1 cellular context compared by ENCODE assay signal in the genomic region with DNA sequence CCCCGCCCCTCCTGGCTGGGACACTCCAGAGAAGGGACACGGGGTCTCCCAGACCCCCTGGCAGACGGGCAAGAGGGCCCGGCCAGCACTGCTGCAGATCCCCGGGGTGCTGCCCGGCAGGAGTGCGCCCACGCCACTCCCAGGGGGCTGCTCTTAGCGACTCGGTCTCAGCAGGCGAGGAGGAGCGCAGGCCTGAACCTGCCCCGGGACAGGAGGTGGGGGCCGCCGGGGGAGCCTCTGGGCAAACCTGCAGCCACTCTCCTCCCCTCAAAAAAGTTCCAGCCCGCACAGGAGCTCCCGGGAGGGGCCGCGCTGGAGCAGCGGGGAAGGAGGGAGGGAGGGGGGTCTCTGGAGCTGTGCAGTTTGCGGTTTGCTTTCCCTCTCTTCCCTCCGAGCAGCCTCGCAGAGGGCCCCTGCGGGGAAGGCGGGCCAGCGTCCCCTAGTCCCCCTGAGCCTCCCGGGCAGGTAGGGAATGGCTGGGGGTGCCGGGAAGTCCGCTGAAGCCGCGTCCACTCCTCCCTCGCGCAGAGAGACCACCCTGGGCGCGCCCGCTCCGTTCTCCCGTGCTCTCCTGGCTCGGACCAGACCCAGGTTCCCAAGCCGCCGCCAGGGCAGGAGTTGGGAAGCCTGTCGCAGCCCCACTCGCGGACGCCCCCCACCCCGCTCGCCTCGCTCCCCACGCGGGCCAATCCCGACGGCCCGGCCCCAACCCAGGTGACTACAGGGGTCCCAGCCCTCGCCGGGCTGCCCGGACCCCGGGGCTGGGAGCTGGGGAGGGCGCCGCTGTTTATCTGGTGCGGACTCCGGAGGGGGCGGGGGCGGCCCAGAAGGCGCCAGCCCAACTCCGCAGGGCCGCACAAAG.
TF ChIP-seq lines count a peak whose summit lies in the region.

No MANE protein-coding gene starts in this region.

TF ChIP-seq in HepG2, 621 proteins besides CTCF, POLR2A, EP300 and RAD21 (continued from another document):
- TF ChIP-seq, protein P1, sequence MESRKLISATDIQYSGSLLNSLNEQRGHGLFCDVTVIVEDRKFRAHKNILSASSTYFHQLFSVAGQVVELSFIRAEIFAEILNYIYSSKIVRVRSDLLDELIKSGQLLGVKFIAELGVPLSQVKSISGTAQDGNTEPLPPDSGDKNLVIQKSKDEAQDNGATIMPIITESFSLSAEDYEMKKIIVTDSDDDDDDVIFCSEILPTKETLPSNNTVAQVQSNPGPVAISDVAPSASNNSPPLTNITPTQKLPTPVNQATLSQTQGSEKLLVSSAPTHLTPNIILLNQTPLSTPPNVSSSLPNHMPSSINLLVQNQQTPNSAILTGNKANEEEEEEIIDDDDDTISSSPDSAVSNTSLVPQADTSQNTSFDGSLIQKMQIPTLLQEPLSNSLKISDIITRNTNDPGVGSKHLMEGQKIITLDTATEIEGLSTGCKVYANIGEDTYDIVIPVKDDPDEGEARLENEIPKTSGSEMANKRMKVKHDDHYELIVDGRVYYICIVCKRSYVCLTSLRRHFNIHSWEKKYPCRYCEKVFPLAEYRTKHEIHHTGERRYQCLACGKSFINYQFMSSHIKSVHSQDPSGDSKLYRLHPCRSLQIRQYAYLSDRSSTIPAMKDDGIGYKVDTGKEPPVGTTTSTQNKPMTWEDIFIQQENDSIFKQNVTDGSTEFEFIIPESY (CRISPR knock-in tag; IDR thresholded peaks at IDR 0.05) = peak; percentile 39; the same call in 1 of the 2 replicates
- TF ChIP-seq ZNF556 (CRISPR knock-in tag; IDR thresholded peaks at IDR 0.05; ENCODE audit: borderline replicate concordance) (no peak), SP2 (CRISPR knock-in tag; IDR thresholded peaks at IDR 0.05) (no peak), ZKSCAN8 (CRISPR knock-in tag; IDR thresholded peaks at IDR 0.05; ENCODE audit: borderline replicate concordance) (no peak), SNRNP70 (IDR thresholded peaks at IDR 0.05; ENCODE audit: low read depth, low read length) (no peak), NFKBIZ (CRISPR knock-in tag; IDR thresholded peaks at IDR 0.05) (no peak), ZBTB21 (CRISPR knock-in tag; IDR thresholded peaks at IDR 0.05) (no peak), ZNF230 (CRISPR knock-in tag; IDR thresholded peaks at IDR 0.05) (no peak), SKI (IDR thresholded peaks at IDR 0.05; ENCODE audit: partially characterized antibody) (peak; percentile 13), CHD4 (IDR thresholded peaks at IDR 0.05; ENCODE audit: borderline replicate concordance, low read length) (no peak), JDP2 (CRISPR knock-in tag; IDR thresholded peaks at IDR 0.05; ENCODE audit: borderline replicate concordance) (no peak), MAFF (IDR thresholded peaks at IDR 0.05; ENCODE audit: low read depth, low read length) (no peak), FOXA3 (CRISPR knock-in tag; IDR thresholded peaks at IDR 0.05) (no peak), PHB2 (IDR thresholded peaks at IDR 0.05; ENCODE audit: partially characterized antibody) (no peak), AGO1 (IDR thresholded peaks at IDR 0.05; ENCODE audit: low read depth, low read length, poor library complexity, severe bottlenecking) (peak; percentile 26), EZH2 (conservative IDR thresholded peaks at IDR 0.05; ENCODE audit: low read depth, low read length) (no peak), MATR3 (CRISPR knock-in tag; IDR thresholded peaks at IDR 0.05) (no peak), RAD51 (IDR thresholded peaks at IDR 0.05; ENCODE audit: borderline replicate concordance) (no peak), ZNF703 (CRISPR knock-in tag; IDR thresholded peaks at IDR 0.05; ENCODE audit: borderline replicate concordance) (no peak), MTA3 (CRISPR knock-in tag; IDR thresholded peaks at IDR 0.05) (no peak), ZNF101 (CRISPR knock-in tag; IDR thresholded peaks at IDR 0.05; ENCODE audit: borderline replicate concordance, low read depth) (no peak), ZNF570 (CRISPR knock-in tag; IDR thresholded peaks at IDR 0.05; ENCODE audit: borderline replicate concordance) (no peak), ZFP41 (CRISPR knock-in tag; IDR thresholded peaks at IDR 0.05; ENCODE audit: borderline replicate concordance) (no peak), CENPT (CRISPR knock-in tag; IDR thresholded peaks at IDR 0.05; ENCODE audit: low read depth) (no peak), HNRNPL (IDR thresholded peaks at IDR 0.05; ENCODE audit: low read depth, low read length) (peak; percentile 19; the same call in 1 of the 2 replicates), SRY (CRISPR knock-in tag; IDR thresholded peaks at IDR 0.05) (no peak), FOXM1 (CRISPR knock-in tag; IDR thresholded peaks at IDR 0.05) (no peak), ZNF607 (CRISPR knock-in tag; IDR thresholded peaks at IDR 0.05; ENCODE audit: borderline replicate concordance) (no peak)
- TF ChIP-seq, protein P2, sequence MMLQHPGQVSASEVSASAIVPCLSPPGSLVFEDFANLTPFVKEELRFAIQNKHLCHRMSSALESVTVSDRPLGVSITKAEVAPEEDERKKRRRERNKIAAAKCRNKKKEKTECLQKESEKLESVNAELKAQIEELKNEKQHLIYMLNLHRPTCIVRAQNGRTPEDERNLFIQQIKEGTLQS (CRISPR knock-in tag; IDR thresholded peaks at IDR 0.05) = peak; percentile 28; the same call in 1 of the 2 replicates
- TF ChIP-seq, protein P3, sequence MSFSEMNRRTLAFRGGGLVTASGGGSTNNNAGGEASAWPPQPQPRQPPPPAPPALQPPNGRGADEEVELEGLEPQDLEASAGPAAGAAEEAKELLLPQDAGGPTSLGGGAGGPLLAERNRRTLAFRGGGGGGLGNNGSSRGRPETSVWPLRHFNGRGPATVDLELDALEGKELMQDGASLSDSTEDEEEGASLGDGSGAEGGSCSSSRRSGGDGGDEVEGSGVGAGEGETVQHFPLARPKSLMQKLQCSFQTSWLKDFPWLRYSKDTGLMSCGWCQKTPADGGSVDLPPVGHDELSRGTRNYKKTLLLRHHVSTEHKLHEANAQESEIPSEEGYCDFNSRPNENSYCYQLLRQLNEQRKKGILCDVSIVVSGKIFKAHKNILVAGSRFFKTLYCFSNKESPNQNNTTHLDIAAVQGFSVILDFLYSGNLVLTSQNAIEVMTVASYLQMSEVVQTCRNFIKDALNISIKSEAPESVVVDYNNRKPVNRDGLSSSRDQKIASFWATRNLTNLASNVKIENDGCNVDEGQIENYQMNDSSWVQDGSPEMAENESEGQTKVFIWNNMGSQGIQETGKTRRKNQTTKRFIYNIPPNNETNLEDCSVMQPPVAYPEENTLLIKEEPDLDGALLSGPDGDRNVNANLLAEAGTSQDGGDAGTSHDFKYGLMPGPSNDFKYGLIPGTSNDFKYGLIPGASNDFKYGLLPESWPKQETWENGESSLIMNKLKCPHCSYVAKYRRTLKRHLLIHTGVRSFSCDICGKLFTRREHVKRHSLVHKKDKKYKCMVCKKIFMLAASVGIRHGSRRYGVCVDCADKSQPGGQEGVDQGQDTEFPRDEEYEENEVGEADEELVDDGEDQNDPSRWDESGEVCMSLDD (CRISPR knock-in tag; IDR thresholded peaks at IDR 0.05; ENCODE audit: borderline replicate concordance) = no peak
- TF ChIP-seq, protein P4, sequence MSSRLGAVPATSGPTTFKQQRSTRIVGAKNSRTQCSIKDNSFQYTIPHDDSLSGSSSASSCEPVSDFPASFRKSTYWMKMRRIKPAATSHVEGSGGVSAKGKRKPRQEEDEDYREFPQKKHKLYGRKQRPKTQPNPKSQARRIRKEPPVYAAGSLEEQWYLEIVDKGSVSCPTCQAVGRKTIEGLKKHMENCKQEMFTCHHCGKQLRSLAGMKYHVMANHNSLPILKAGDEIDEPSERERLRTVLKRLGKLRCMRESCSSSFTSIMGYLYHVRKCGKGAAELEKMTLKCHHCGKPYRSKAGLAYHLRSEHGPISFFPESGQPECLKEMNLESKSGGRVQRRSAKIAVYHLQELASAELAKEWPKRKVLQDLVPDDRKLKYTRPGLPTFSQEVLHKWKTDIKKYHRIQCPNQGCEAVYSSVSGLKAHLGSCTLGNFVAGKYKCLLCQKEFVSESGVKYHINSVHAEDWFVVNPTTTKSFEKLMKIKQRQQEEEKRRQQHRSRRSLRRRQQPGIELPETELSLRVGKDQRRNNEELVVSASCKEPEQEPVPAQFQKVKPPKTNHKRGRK (CRISPR knock-in tag; IDR thresholded peaks at IDR 0.05) = no peak
- TF ChIP-seq, protein P5, sequence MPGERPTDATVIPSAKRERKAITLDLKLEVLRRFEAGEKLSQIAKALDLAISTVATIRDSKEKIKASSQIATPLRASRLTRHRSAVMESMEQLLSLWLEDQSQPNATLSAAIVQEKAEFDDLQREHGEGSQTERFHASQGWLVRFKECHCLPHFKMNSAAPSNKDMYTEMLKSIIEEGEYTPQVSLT (CRISPR knock-in tag; IDR thresholded peaks at IDR 0.05; ENCODE audit: borderline replicate concordance, low read depth) = no peak
- TF ChIP-seq, protein P6, sequence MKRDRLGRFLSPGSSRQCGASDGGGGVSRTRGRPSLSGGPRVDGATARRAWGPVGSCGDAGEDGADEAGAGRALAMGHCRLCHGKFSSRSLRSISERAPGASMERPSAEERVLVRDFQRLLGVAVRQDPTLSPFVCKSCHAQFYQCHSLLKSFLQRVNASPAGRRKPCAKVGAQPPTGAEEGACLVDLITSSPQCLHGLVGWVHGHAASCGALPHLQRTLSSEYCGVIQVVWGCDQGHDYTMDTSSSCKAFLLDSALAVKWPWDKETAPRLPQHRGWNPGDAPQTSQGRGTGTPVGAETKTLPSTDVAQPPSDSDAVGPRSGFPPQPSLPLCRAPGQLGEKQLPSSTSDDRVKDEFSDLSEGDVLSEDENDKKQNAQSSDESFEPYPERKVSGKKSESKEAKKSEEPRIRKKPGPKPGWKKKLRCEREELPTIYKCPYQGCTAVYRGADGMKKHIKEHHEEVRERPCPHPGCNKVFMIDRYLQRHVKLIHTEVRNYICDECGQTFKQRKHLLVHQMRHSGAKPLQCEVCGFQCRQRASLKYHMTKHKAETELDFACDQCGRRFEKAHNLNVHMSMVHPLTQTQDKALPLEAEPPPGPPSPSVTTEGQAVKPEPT (CRISPR knock-in tag; IDR thresholded peaks at IDR 0.05; ENCODE audit: low read depth) = no peak
- TF ChIP-seq, protein P7, sequence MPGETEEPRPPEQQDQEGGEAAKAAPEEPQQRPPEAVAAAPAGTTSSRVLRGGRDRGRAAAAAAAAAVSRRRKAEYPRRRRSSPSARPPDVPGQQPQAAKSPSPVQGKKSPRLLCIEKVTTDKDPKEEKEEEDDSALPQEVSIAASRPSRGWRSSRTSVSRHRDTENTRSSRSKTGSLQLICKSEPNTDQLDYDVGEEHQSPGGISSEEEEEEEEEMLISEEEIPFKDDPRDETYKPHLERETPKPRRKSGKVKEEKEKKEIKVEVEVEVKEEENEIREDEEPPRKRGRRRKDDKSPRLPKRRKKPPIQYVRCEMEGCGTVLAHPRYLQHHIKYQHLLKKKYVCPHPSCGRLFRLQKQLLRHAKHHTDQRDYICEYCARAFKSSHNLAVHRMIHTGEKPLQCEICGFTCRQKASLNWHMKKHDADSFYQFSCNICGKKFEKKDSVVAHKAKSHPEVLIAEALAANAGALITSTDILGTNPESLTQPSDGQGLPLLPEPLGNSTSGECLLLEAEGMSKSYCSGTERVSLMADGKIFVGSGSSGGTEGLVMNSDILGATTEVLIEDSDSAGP (CRISPR knock-in tag; IDR thresholded peaks at IDR 0.05; ENCODE audit: borderline replicate concordance) = 0 out of 2 replicates have a peak, but pooled peaks have one; percentile 4
- TF ChIP-seq, protein P8, sequence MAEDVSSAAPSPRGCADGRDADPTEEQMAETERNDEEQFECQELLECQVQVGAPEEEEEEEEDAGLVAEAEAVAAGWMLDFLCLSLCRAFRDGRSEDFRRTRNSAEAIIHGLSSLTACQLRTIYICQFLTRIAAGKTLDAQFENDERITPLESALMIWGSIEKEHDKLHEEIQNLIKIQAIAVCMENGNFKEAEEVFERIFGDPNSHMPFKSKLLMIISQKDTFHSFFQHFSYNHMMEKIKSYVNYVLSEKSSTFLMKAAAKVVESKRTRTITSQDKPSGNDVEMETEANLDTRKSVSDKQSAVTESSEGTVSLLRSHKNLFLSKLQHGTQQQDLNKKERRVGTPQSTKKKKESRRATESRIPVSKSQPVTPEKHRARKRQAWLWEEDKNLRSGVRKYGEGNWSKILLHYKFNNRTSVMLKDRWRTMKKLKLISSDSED (CRISPR knock-in tag; IDR thresholded peaks at IDR 0.05) = no peak
- TF ChIP-seq, protein P9, sequence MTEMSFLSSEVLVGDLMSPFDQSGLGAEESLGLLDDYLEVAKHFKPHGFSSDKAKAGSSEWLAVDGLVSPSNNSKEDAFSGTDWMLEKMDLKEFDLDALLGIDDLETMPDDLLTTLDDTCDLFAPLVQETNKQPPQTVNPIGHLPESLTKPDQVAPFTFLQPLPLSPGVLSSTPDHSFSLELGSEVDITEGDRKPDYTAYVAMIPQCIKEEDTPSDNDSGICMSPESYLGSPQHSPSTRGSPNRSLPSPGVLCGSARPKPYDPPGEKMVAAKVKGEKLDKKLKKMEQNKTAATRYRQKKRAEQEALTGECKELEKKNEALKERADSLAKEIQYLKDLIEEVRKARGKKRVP (CRISPR knock-in tag; IDR thresholded peaks at IDR 0.05) = no peak
TF ChIP-seq in HepG2: peak in this region for 16.
